ENCODE assay signal across 27 cellular contexts in the genomic region with DNA sequence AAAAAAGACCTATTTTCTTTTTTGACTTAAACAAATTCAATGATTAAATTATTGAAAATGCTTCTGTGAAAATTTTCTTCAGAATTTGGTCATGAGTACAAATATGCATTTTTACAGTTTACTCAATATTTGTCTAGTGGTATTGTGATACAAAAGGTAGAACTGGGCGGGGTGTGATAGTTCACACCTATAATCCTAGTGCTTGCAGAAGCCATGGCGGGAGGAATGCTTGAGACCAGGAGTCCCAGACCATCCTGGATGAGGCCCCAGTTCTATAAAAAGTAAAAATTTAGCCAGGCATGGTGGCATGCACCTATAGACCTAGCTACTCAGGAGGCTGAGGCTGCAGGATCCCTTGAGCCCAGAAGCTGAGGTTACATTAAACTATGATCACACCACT.
DNase-seq lines count a peak whose midpoint lies in the region; ATAC-seq and TF ChIP-seq lines count a peak whose summit lies in the region.
"Had no signal": no experiment of that assay in that cellular context is flagged by ENCODE, and none has a peak within 500 bp of the region (broad histone marks: within the 10 kb centered on the region; RNA-seq: fewer than 3 reads in every experiment).

No MANE protein-coding gene starts in this region.

- BruUV-seq in MCF 10A (replicated peaks; lab: Mats Ljungman, UMichigan) = no TSS peak

- H3K4me3 ChIP-seq in breast epithelium (no peak overlapping the region), lower lobe of right lung (no peak overlapping the region), stomach (no peak overlapping the region)
- H3K4me3 ChIP-seq: body of pancreas, dorsolateral prefrontal cortex, K562, MG63, suprapubic skin, vagina had no signal

- no peaks in the 10 kb centered on the region for H3K36me3 Mint-ChIP-seq in MCF 10A (ENCODE audit: insufficient read depth, unreplicated experiment)
- peaks cover 0 to 6% (median 5%) of the 10 kb centered on the region in 3 donors for H3K36me3 Mint-ChIP-seq in immature natural killer cell
- H3K36me3 Mint-ChIP-seq: natural killer cell treated with Interleukin-12 subunit alpha and Interleukin-12 subunit beta and Interleukin-15 and Interleukin-18, amount 100 ng/mL, for 72 hours had no signal

- no peaks in the 10 kb centered on the region for H3K9me3 ChIP-seq in breast epithelium
- no peaks in the 10 kb centered on the region for H3K9me3 ChIP-seq in lower lobe of right lung
- H3K9me3 ChIP-seq in stomach = no peaks in the 10 kb centered on the region
- H3K9me3 ChIP-seq: body of pancreas, MG63, suprapubic skin, vagina had no signal

- H3K4me3 Mint-ChIP-seq in MCF 10A (ENCODE audit: unreplicated experiment) (no peak overlapping the region), immature natural killer cell (no peak overlapping the region)
- H3K4me3 Mint-ChIP-seq: activated T-helper 17 cell treated with anti-CD3 and anti-CD28 coated beads, Interleukin-2, amount 50 U/mL, for 72 hours; CD4-positive, alpha-beta T cell; natural killer cell treated with Interleukin-12 subunit alpha and Interleukin-12 subunit beta and Interleukin-15 and Interleukin-18, amount 100 ng/mL, for 72 hours; stimulated activated naive B cell treated with anti-CD40 and anti-IgM and Interleukin-4, amounts not matched to agents 10 μg/mL and 1 μg/mL and 100 μg/mL, for 72 hours had no signal

- H3K4me1 ChIP-seq in breast epithelium (no peaks in the 10 kb centered on the region), lower lobe of right lung (no peaks in the 10 kb centered on the region), stomach (peaks cover 4 to 42% (median 9%) of the 10 kb centered on the region in 4 donors)

- TF ChIP-seq POLR2A in breast epithelium (IDR thresholded peaks at IDR 0.05) (no peak), stomach (IDR thresholded peaks at IDR 0.05) (no peak)

- TF ChIP-seq CTCF in MCF 10A (IDR thresholded peaks at IDR 0.05; ENCODE audit: unreplicated experiment) (no peak), breast epithelium (IDR thresholded peaks at IDR 0.05) (no peak), lower lobe of right lung (IDR thresholded peaks at IDR 0.05) (no peak), stomach (IDR thresholded peaks at IDR 0.05) (no peak)

- H3K27me3 ChIP-seq in breast epithelium (no peaks in the 10 kb centered on the region), lower lobe of right lung (ENCODE audit: low read depth) (no peaks in the 10 kb centered on the region), stomach (no peaks in the 10 kb centered on the region)
- H3K27me3 ChIP-seq: body of pancreas, dorsolateral prefrontal cortex, MG63, suprapubic skin, vagina had no signal

- intact Hi-C loops in MCF 10A (cut with micrococcal nuclease) = loop anchor here (5.0 kb wide), 1 partner anchor 90 kb away; a partner anchor contains a TSS
- intact Hi-C loops in breast epithelium (cut with DNase I; ENCODE audit: low total_unique reads) = no loop called here
- intact Hi-C loops in lower lobe of right lung (cut with DNase I) = no loop called here
- intact Hi-C loops in stomach (cut with DNase I; ENCODE audit: low total_unique reads) = no loop called here

- H3K27ac Mint-ChIP-seq in MCF 10A (ENCODE audit: low read depth, unreplicated experiment) = peak overlapping the region; percentile 91
- H3K27ac Mint-ChIP-seq in immature natural killer cell = no peak overlapping the region
- H3K27ac Mint-ChIP-seq: activated T-helper 17 cell treated with anti-CD3 and anti-CD28 coated beads, Interleukin-2, amount 50 U/mL, for 72 hours; CD4-positive, alpha-beta T cell; natural killer cell treated with Interleukin-12 subunit alpha and Interleukin-12 subunit beta and Interleukin-15 and Interleukin-18, amount 100 ng/mL, for 72 hours; stimulated activated naive B cell treated with anti-CD40 and anti-IgM and Interleukin-4, amounts not matched to agents 10 μg/mL and 1 μg/mL and 100 μg/mL, for 72 hours had no signal

- CTCF ChIA-PET in MCF 10A (lab: Yijun Ruan, JAX) = interaction anchor here (0.5 to 0.9 kb wide), 3 partner anchors 24 to 863 kb away, joined by 3 to 4 read pairs (median 4); no protein-coding TSS in a partner anchor

- H3K4me1 Mint-ChIP-seq in MCF 10A (ENCODE audit: insufficient read depth, unreplicated experiment) (peaks cover 20% of the 10 kb centered on the region), immature natural killer cell (peaks cover 7 to 13% of the 10 kb centered on the region in 2 donors)
- H3K4me1 Mint-ChIP-seq: activated T-helper 17 cell treated with anti-CD3 and anti-CD28 coated beads, Interleukin-2, amount 50 U/mL, for 72 hours had no signal

- ATAC-seq in lower lobe of right lung = no peak
- ATAC-seq: activated T-helper 17 cell treated with anti-CD3 and anti-CD28 coated beads, Interleukin-2, amount 50 U/mL, for 72 hours; body of pancreas; K562; natural killer cell treated with Interleukin-12 subunit alpha and Interleukin-12 subunit beta and Interleukin-15 and Interleukin-18, amount 100 ng/mL, for 72 hours; stimulated activated naive B cell treated with anti-CD40 and anti-IgM and Interleukin-4, amounts not matched to agents 10 μg/mL and 1 μg/mL and 100 μg/mL, for 72 hours had no signal

- WGBS in stomach, 5 donors = 51 to 71% (median 65%) methylated on average over 2 of the region's 2 CpGs

- H3K27me3 Mint-ChIP-seq in MCF 10A (ENCODE audit: insufficient read depth, unreplicated experiment) = no peaks in the 10 kb centered on the region
- peaks cover 0 to 2% (median 0%) of the 10 kb centered on the region in 3 donors for H3K27me3 Mint-ChIP-seq in immature natural killer cell (ENCODE audit: low read depth in 3 of 3)
- H3K27me3 Mint-ChIP-seq: activated T-helper 17 cell treated with anti-CD3 and anti-CD28 coated beads, Interleukin-2, amount 50 U/mL, for 72 hours; CD4-positive, alpha-beta T cell; natural killer cell treated with Interleukin-12 subunit alpha and Interleukin-12 subunit beta and Interleukin-15 and Interleukin-18, amount 100 ng/mL, for 72 hours; stimulated activated naive B cell treated with anti-CD40 and anti-IgM and Interleukin-4, amounts not matched to agents 10 μg/mL and 1 μg/mL and 100 μg/mL, for 72 hours had no signal

- H3K9me3 Mint-ChIP-seq in MCF 10A (ENCODE audit: unreplicated experiment) (no peaks in the 10 kb centered on the region), immature natural killer cell (no peaks in the 10 kb centered on the region)
- H3K9me3 Mint-ChIP-seq: natural killer cell treated with Interleukin-12 subunit alpha and Interleukin-12 subunit beta and Interleukin-15 and Interleukin-18, amount 100 ng/mL, for 72 hours; stimulated activated naive B cell treated with anti-CD40 and anti-IgM and Interleukin-4, amounts not matched to agents 10 μg/mL and 1 μg/mL and 100 μg/mL, for 72 hours had no signal

- POLR2A ChIA-PET in MCF 10A (lab: Yijun Ruan, JAX) = interaction anchor here (0.8 to 1.2 kb wide), 3 partner anchors 90 to 1175 kb away, joined by 3 read pairs; no protein-coding TSS in a partner anchor

- DNase-seq in MCF 10A (ENCODE audit: unreplicated experiment) (no peak), breast epithelium (ENCODE audit: low spot score in 2 of 2) (no peak), SW480 (ENCODE audit: low spot score) (peak; percentile 75), lower lobe of right lung (no peak), stomach (no peak), cortex of kidney (lab: John Stamatoyannopoulos, UW) (no peak), C1 segment of cervical spinal cord (lab: John Stamatoyannopoulos, UW) (no peak), immature natural killer cell (no peak)
- DNase-seq: activated CD4-positive, alpha-beta T cell treated with anti-CD3 and anti-CD28 coated beads for 4 hours; activated naive CD4-positive, alpha-beta T cell treated with anti-CD3 and anti-CD28 coated beads, Interleukin-2, amount 50 U/mL, for 16 hours; CD4-positive, alpha-beta T cell; cerebellar nuclear complex; dorsolateral prefrontal cortex; MG63; midbrain; NCI-H1930; NCI-H524 treated with DMSO at 0.1 percent for 48 hours; SHP77 treated with DMSO at 0.1 percent for 48 hours; stimulated activated naive B cell treated with anti-CD40 and anti-IgM and Interleukin-4, amounts not matched to agents 10 μg/mL and 1 μg/mL and 100 μg/mL, for 72 hours; T-helper 9 cell; WERI-Rb-1 had no signal

- TF ChIP-seq EP300 in stomach (IDR thresholded peaks at IDR 0.05) = no peak

- H3K36me3 ChIP-seq in breast epithelium (no peaks in the 10 kb centered on the region), lower lobe of right lung (no peaks in the 10 kb centered on the region), stomach (no peaks in the 10 kb centered on the region)
- H3K36me3 ChIP-seq: MG63, suprapubic skin, vagina, WERI-Rb-1 had no signal

- H3K27ac ChIP-seq in breast epithelium = no peak overlapping the region
- H3K27ac ChIP-seq in lower lobe of right lung = peak overlapping the region; percentile 61
- peak overlapping the region; percentile 68 to 88 (median 85) for H3K27ac ChIP-seq in stomach
- H3K27ac ChIP-seq: dorsolateral prefrontal cortex, vagina, WERI-Rb-1 had no signal

Comparison
In these comparisons a context has a peak if more than half of its experiments do, and no peak if none do; other contexts are left out.
1. H3K27ac ChIP-seq: peak in lower lobe of right lung (single experiment) and stomach (5 of 5); none in breast epithelium (0 of 2).